ENCODE assay signal across 1 cellular context in genomic region chr18:43079422-43079821, GRCh38.
TF ChIP-seq lines count a peak whose summit lies in the region.

No MANE protein-coding gene starts in this region.

TF ChIP-seq in GM23338, 12 proteins besides CTCF, POLR2A, EP300 and RAD21 (continued from another document):
- TF ChIP-seq ZNF462 (CRISPR knock-in tag; IDR thresholded peaks at IDR 0.05), result no peak
- no peak for TF ChIP-seq REST (IDR thresholded peaks at IDR 0.05; ENCODE audit: unreplicated experiment)
- TF ChIP-seq NANOG (IDR thresholded peaks at IDR 0.05; ENCODE audit: borderline replicate concordance), result no peak
